10 cellular contexts compared by ENCODE assay signal in genomic region chr11:130180491-130180890, GRCh38. TPM values are rescaled to one million over a fixed set of nuclear protein-coding genes. Genes with fewer than 3 reads are reported as not detected.
A peak's percentile ranks its signal among the peaks of the same experiment; 100 is the strongest.
DNase-seq lines count a peak whose midpoint lies in the region; ATAC-seq and TF ChIP-seq lines count a peak whose summit lies in the region.
"Had no signal": no experiment of that assay in that cellular context is flagged by ENCODE, and none has a peak within 500 bp of the region (broad histone marks: within the 10 kb centered on the region; RNA-seq: fewer than 3 reads in every experiment).

No MANE protein-coding gene starts in this region.

- POLR2A ChIA-PET in HEK293 (lab: Yijun Ruan, JAX): no interaction called here

- no peaks in the 10 kb centered on the region for H3K4me1 ChIP-seq in HEK293 (ENCODE audit: control insufficient read depth, insufficient read depth, low read length)
- H3K4me1 ChIP-seq in RWPE2 (ENCODE audit: insufficient read depth, poor library complexity, severe bottlenecking): peaks cover 39% of the 10 kb centered on the region
- peaks cover 6 to 42% (median 15%) of the 10 kb centered on the region in 4 donors for H3K4me1 ChIP-seq in esophagus muscularis mucosa

- intact Hi-C loops in left colon (cut with DNase I, micrococcal nuclease) (no loop called here), esophagus muscularis mucosa (cut with DNase I) (no loop called here)

- TF ChIP-seq POLR2A in esophagus muscularis mucosa (IDR thresholded peaks at IDR 0.05; ENCODE audit: low read depth): no peak

- DNase-seq in AG20443 (ENCODE audit: low spot score) (peak; percentile 62), RWPE2 (ENCODE audit: low spot score) (no peak), left colon (no peak), esophagus muscularis mucosa (ENCODE audit: extremely low spot score) (no peak), GF-D8 (lab: John Stamatoyannopoulos, UW) (no peak), SHP77 (lab: John Stamatoyannopoulos, UW) (no peak)
- no peak for DNase-seq in activated CD4-positive, alpha-beta T cell treated with anti-CD3 and anti-CD28 coated beads for 48 hours
- DNase-seq: activated naive CD8-positive, alpha-beta T cell treated with anti-CD3 and anti-CD28 coated beads, Interleukin-2, amount 10 ng/mL, durations not matched to agents 7 days and 5 days had no signal

- 85% methylated on average over 4 of the region's 4 CpGs for WGBS in esophagus muscularis mucosa

- no peaks in the 10 kb centered on the region for H3K9me3 ChIP-seq in HEK293 (ENCODE audit: control insufficient read depth, insufficient read depth, low read depth, low read length)
- H3K9me3 ChIP-seq in RWPE2 (ENCODE audit: severe bottlenecking): no peaks in the 10 kb centered on the region
- no peaks in the 10 kb centered on the region for H3K9me3 ChIP-seq in esophagus muscularis mucosa

- TF ChIP-seq CTCF in HEK293 (tag by site-specific recombination; IDR thresholded peaks at IDR 0.05) (no peak), RWPE2 (IDR thresholded peaks at IDR 0.05; ENCODE audit: poor library complexity, severe bottlenecking) (no peak), esophagus muscularis mucosa (IDR thresholded peaks at IDR 0.05) (no peak)

- no peak for TF ChIP-seq EP300 in esophagus muscularis mucosa (IDR thresholded peaks at IDR 0.05)

- H3K27ac ChIP-seq in HEK293 (ENCODE audit: extremely low read depth, low read depth, low read length) (no peak overlapping the region), RWPE2 (ENCODE audit: poor library complexity, severe bottlenecking) (no peak overlapping the region), esophagus muscularis mucosa (replicated peaks in 1 of 4) (no peak overlapping the region)
- H3K27ac ChIP-seq: RWPE1 had no signal

- no peaks in the 10 kb centered on the region for H3K27me3 ChIP-seq in RWPE2 (ENCODE audit: insufficient read depth, poor library complexity, severe bottlenecking)
- H3K27me3 ChIP-seq in esophagus muscularis mucosa: no peaks in the 10 kb centered on the region

- CTCF ChIA-PET in HEK293 (lab: Yijun Ruan, JAX): no interaction called here

- ATAC-seq in RWPE2 (ENCODE audit: low read depth) (peak; percentile 53; the same call in 2 of the 3 replicates), left colon (peak; percentile 10)

- H3K4me3 ChIP-seq in HEK293 (ENCODE audit: low read depth, low read length) (no peak overlapping the region), RWPE2 (ENCODE audit: severe bottlenecking) (no peak overlapping the region), esophagus muscularis mucosa (no peak overlapping the region)

- H3K36me3 ChIP-seq in HEK293 (ENCODE audit: control insufficient read depth in 2 of 2, insufficient read depth in 1 of 2, low read length in 2 of 2) (no peaks in the 10 kb centered on the region), RWPE2 (ENCODE audit: low read depth) (no peaks in the 10 kb centered on the region), esophagus muscularis mucosa (no peaks in the 10 kb centered on the region)

TF ChIP-seq in HEK293, 187 proteins besides CTCF, POLR2A, EP300 and RAD21:
- TF ChIP-seq GLIS1 (tag by site-specific recombination; IDR thresholded peaks at IDR 0.05) (peak; percentile 38; the same call in 1 of the 2 replicates), ZNF174 (tag by site-specific recombination; IDR thresholded peaks at IDR 0.05) (no peak)

RNA-seq across cellular contexts. Expression of gene ST14, which starts 20.9 kb away (rescaled TPM):
- total RNA-seq in left colon (100 to 1,000 TPM; 499 to 535 TPM), esophagus muscularis mucosa (1 to 10 TPM; 1.2 to 3.4 (median 2.6) TPM)

Comparison
In these comparisons a context has a peak if more than half of its experiments do, and no peak if none do; other contexts are left out.
1. RNA of gene ST14, which starts 20.9 kb away (total RNA-seq): 499 to 535 TPM in left colon; 1.2 to 3.4 TPM in esophagus muscularis mucosa; every median in the first group is over 100 times any median in the second.